Comparison of ENCODE assay signal across 28 cellular contexts in the genomic region with DNA sequence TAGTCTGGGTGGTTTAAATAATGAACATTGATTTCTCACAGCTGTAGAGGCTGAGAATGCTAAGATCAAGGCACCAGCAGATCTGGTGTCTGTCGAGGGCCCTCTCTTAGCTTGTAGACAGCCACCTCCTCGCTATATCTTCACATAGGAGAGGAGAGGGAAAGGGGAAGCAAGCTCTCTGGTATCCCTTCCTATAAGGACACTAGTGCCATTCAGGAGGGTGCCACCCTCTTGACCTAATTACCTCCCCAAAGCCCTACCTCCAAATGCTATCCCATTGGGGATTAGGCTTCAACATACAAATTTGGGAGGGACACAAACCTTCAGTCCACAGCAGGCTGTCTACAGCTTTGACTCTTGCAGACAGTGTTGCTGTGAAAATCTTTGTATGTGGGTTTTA.
"Had no signal": no experiment of that assay in that cellular context is flagged by ENCODE, and none has a peak within 500 bp of the region (broad histone marks: within the 10 kb centered on the region; RNA-seq: fewer than 3 reads in every experiment).

No MANE protein-coding gene starts in this region.

- H3K4me3 Mint-ChIP-seq: activated CD4-positive, alpha-beta T cell treated with anti-CD3 and anti-CD28 coated beads, Interleukin-2, amount 10 ng/mL, durations not matched to agents 24 days and 14 days; activated CD8-positive, alpha-beta T cell treated with anti-CD3 and anti-CD28 coated beads for 36 hours; activated naive CD4-positive, alpha-beta T cell treated with anti-CD3 and anti-CD28 coated beads, Interleukin-2, amount 50 U/mL, for 24 hours; activated naive CD8-positive, alpha-beta T cell treated with anti-CD3 and anti-CD28 coated beads, Interleukin-2, amount 10 ng/mL, durations not matched to agents 7 days and 5 days had no signal

- H3K9me3 Mint-ChIP-seq: activated CD4-positive, alpha-beta T cell treated with anti-CD3 and anti-CD28 coated beads, Interleukin-2, amount 10 ng/mL, durations not matched to agents 24 days and 14 days; activated CD8-positive, alpha-beta T cell treated with anti-CD3 and anti-CD28 coated beads for 36 hours; activated naive CD8-positive, alpha-beta T cell treated with anti-CD3 and anti-CD28 coated beads, Interleukin-2, amount 10 ng/mL, durations not matched to agents 7 days and 5 days; activated T-helper 2 cell treated with anti-CD3 and anti-CD28 coated beads, Interferon-gamma antibody, Interleukin-2, Interleukin-4, amounts not matched to agents 10 μg/mL and 5 μg/mL and 100 μg/mL, durations not matched to agents 14 hours and 24 hours and 36 hours had no signal

- ATAC-seq: activated CD8-positive, alpha-beta T cell treated with anti-CD3 and anti-CD28 coated beads for 36 hours; body of pancreas; PC-3 had no signal

- H3K27ac Mint-ChIP-seq: activated CD4-positive, alpha-beta T cell treated with anti-CD3 and anti-CD28 coated beads, Interleukin-2, amount 10 ng/mL, durations not matched to agents 24 days and 14 days; activated CD8-positive, alpha-beta T cell treated with anti-CD3 and anti-CD28 coated beads for 36 hours; activated naive CD4-positive, alpha-beta T cell treated with anti-CD3 and anti-CD28 coated beads, Interleukin-2, amount 50 U/mL, for 24 hours; activated naive CD8-positive, alpha-beta T cell treated with anti-CD3 and anti-CD28 coated beads, Interleukin-2, amount 10 ng/mL, durations not matched to agents 7 days and 5 days; activated T-helper 2 cell treated with anti-CD3 and anti-CD28 coated beads, Interferon-gamma antibody, Interleukin-2, Interleukin-4, amounts not matched to agents 10 μg/mL and 5 μg/mL and 100 μg/mL, durations not matched to agents 14 hours and 24 hours and 36 hours had no signal

- H3K27me3 Mint-ChIP-seq: activated CD4-positive, alpha-beta T cell treated with anti-CD3 and anti-CD28 coated beads, Interleukin-2, amount 10 ng/mL, durations not matched to agents 24 days and 14 days; activated CD8-positive, alpha-beta T cell treated with anti-CD3 and anti-CD28 coated beads for 36 hours; activated naive CD4-positive, alpha-beta T cell treated with anti-CD3 and anti-CD28 coated beads, Interleukin-2, amount 50 U/mL, for 24 hours; activated naive CD8-positive, alpha-beta T cell treated with anti-CD3 and anti-CD28 coated beads, Interleukin-2, amount 10 ng/mL, durations not matched to agents 7 days and 5 days had no signal

- DNase-seq: activated CD4-positive, alpha-beta T cell treated with anti-CD3 and anti-CD28 coated beads, Interleukin-2, amount 10 ng/mL, durations not matched to agents 24 days and 14 days; activated CD4-positive, alpha-beta T cell treated with anti-CD3 and anti-CD28 coated beads, Interleukin-2, amount 50 U/mL, for 4 hours; activated CD8-positive, alpha-beta T cell treated with anti-CD3 and anti-CD28 coated beads for 36 hours; activated gamma-delta T cell; activated naive CD4-positive, alpha-beta T cell treated with Interleukin-2 at 50 U/mL for 16 hours; activated naive CD8-positive, alpha-beta T cell treated with anti-CD3 and anti-CD28 coated beads, Interleukin-2, amount 10 ng/mL, durations not matched to agents 7 days and 5 days; activated T-cell treated with anti-CD3 and anti-CD28 coated beads, Interleukin-2, amount 50 U/mL, for 1 hour; amygdala; body of pancreas; caudate nucleus; cerebellar nuclear complex; Karpas-422; KBM-7; NCI-H1048; NCI-H1105 treated with DMSO at 0.1 percent for 48 hours; NCI-H1436 treated with DMSO at 0.1 percent for 48 hours; NCI-H1694 treated with DMSO at 0.1 percent for 48 hours; NCI-H2029; NCI-H345; NCI-H524 treated with DMSO at 0.1 percent for 48 hours; NK-92 treated with Interleukin-12 subunit alpha and Interleukin-12 subunit beta, amount 100 ng/mL, for 24 hours; PC-3; Peyer's patch; RPMI8226; SHP77 treated with DMSO at 0.1 percent for 48 hours; T1000 had no signal
